Comparison of ENCODE assay signal across 18 cellular contexts in the genomic region with DNA sequence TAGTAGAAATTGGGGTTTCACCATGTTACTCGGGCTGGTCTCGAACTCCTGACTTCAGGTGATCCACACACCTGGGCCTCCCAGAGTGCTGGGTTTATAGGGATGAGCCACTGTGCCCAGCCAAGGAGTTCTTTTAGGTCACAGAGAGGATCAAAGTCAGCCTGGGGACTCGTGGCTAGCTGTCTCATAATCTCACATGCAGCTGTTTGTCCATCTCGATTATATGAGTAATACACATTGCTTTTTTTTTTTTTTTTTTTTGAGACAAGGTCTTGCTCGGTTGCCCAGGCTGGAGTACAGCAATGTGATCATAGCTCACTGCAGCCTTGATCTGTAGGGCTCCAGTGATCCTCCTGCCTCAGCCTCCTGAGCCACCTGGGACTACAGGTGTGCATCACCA. TPM values are rescaled to one million over a fixed set of nuclear protein-coding genes. Genes with fewer than 3 reads are reported as not detected.
DNase-seq lines count a peak whose midpoint lies in the region; ATAC-seq and TF ChIP-seq lines count a peak whose summit lies in the region.
"Had no signal": no experiment of that assay in that cellular context is flagged by ENCODE, and none has a peak within 500 bp of the region (broad histone marks: within the 10 kb centered on the region; RNA-seq: fewer than 3 reads in every experiment).

No MANE protein-coding gene starts in this region.

- peaks cover 5% of the 10 kb centered on the region for H3K36me3 ChIP-seq in upper lobe of right lung

- TF ChIP-seq CTCF in fibroblast of mammary gland (conservative IDR thresholded peaks at IDR 0.05; ENCODE audit: control insufficient read depth, insufficient read depth, low read depth, low read length) (no peak), nephron (IDR thresholded peaks at IDR 0.05; ENCODE audit: unreplicated experiment in 3 of 3) (no peak), upper lobe of right lung (IDR thresholded peaks at IDR 0.05) (no peak)

- intact Hi-C loops in upper lobe of right lung (cut with DNase I), result no loop called here

- H3K4me3 ChIP-seq in fibroblast of mammary gland (ENCODE audit: control insufficient read depth, low read depth, low read length) (no peak overlapping the region), upper lobe of right lung (no peak overlapping the region)
- H3K4me3 ChIP-seq: BLaER1 treated with 17β-estradiol and CSF1 and Interleukin-3, amounts not matched to agents 10 nM and 100 nM had no signal

- H3K36me3 Mint-ChIP-seq in nephron (ENCODE audit: low read depth), result peaks cover 34% of the 10 kb centered on the region
- peaks cover 3% of the 10 kb centered on the region for H3K36me3 Mint-ChIP-seq in activated T-cell treated with anti-CD3 and anti-CD28 coated beads, Interleukin-2, amount 50 U/mL, for 4 hours (ENCODE audit: insufficient read depth)

- H3K9me3 Mint-ChIP-seq in nephron, result no peaks in the 10 kb centered on the region
- no peaks in the 10 kb centered on the region for H3K9me3 Mint-ChIP-seq in activated T-cell treated with anti-CD3 and anti-CD28 coated beads, Interleukin-2, amount 50 U/mL, for 4 hours
- H3K9me3 Mint-ChIP-seq: CD8-positive, alpha-beta T cell; HFFc6 had no signal

- no peak for ATAC-seq in activated T-cell treated with anti-CD3 and anti-CD28 coated beads, Interleukin-2, amount 50 U/mL, for 4 hours
- ATAC-seq in upper lobe of right lung, result no peak
- ATAC-seq: CD8-positive, alpha-beta T cell; HCT116 had no signal

- DNase-seq in ELR (ENCODE audit: low read depth) (peak; percentile 7), RKO (ENCODE audit: low spot score) (peak; percentile 74), fibroblast of mammary gland (ENCODE audit: low read depth) (peak; percentile 21), activated gamma-delta T cell (lab: John Stamatoyannopoulos, UW) (no peak), upper lobe of right lung (no peak)
- no peak for DNase-seq in activated T-cell treated with anti-CD3 and anti-CD28 coated beads, Interleukin-2, amount 50 U/mL, for 4 hours
- DNase-seq in activated CD4-positive, alpha-beta T cell treated with anti-CD3 and anti-CD28 coated beads, Interleukin-2, amount 50 U/mL, for 48 hours, result no peak
- DNase-seq: 8988T; CD8-positive, alpha-beta T cell; GDM1; GOT3; H7; HFFc6; IMR-90 had no signal

- H3K4me1 Mint-ChIP-seq in nephron, result peaks cover 11% of the 10 kb centered on the region
- peaks cover 7% of the 10 kb centered on the region for H3K4me1 Mint-ChIP-seq in activated T-cell treated with anti-CD3 and anti-CD28 coated beads, Interleukin-2, amount 50 U/mL, for 4 hours (ENCODE audit: low read depth)

- no peaks in the 10 kb centered on the region for H3K27me3 Mint-ChIP-seq in nephron (ENCODE audit: low read depth)
- H3K27me3 Mint-ChIP-seq in activated T-cell treated with anti-CD3 and anti-CD28 coated beads, Interleukin-2, amount 50 U/mL, for 4 hours (ENCODE audit: low read depth), result no peaks in the 10 kb centered on the region
- H3K27me3 Mint-ChIP-seq: B cell had no signal

- H3K4me3 Mint-ChIP-seq in nephron, result peak overlapping the region in 2 of 3 experiments; percentile 11 to 40
- no peak overlapping the region for H3K4me3 Mint-ChIP-seq in activated T-cell treated with anti-CD3 and anti-CD28 coated beads, Interleukin-2, amount 50 U/mL, for 4 hours
- H3K4me3 Mint-ChIP-seq: B cell; CD8-positive, alpha-beta T cell; HFFc6 had no signal

- no peaks in the 10 kb centered on the region for H3K27me3 ChIP-seq in upper lobe of right lung
- H3K27me3 ChIP-seq: BLaER1 treated with 17β-estradiol and CSF1 and Interleukin-3, amounts not matched to agents 10 nM and 100 nM had no signal

- H3K27ac ChIP-seq in upper lobe of right lung, result no peak overlapping the region
- H3K27ac ChIP-seq: BLaER1 treated with 17β-estradiol and CSF1 and Interleukin-3, amounts not matched to agents 10 nM and 100 nM had no signal

- H3K4me1 ChIP-seq in upper lobe of right lung, result peaks cover 6% of the 10 kb centered on the region

- H3K27ac Mint-ChIP-seq in nephron, result no peak overlapping the region
- H3K27ac Mint-ChIP-seq: B cell; CD8-positive, alpha-beta T cell; HFFc6 had no signal

- no peaks in the 10 kb centered on the region for H3K9me3 ChIP-seq in upper lobe of right lung
- H3K9me3 ChIP-seq: BLaER1 treated with 17β-estradiol and CSF1 and Interleukin-3, amounts not matched to agents 10 nM and 100 nM had no signal

RNA-seq across cellular contexts. Expression of gene IFT22, which starts 2.2 kb away (rescaled TPM):
- 10 to 100 TPM in 1 of 3 donors, 1 to 10 TPM in 2; 7.7 to 10.7 (median 8.3) TPM for total RNA-seq in activated T-cell treated with anti-CD3 and anti-CD28 coated beads, Interleukin-2, amount 50 U/mL, for 4 hours
- 16.2 TPM for total RNA-seq in upper lobe of right lung

RNA-seq across cellular contexts. Expression of gene COL26A1, which starts 43.3 kb away (rescaled TPM):
- under 1 TPM in 1 of 3 donors, not detected in 2; 0.05 TPM for total RNA-seq in activated T-cell treated with anti-CD3 and anti-CD28 coated beads, Interleukin-2, amount 50 U/mL, for 4 hours
- total RNA-seq in upper lobe of right lung, result 0.58 TPM
- total RNA-seq: B cell; CD8-positive, alpha-beta T cell; HFFc6; IMR-90 had no signal

Comparison
In these comparisons a context has a peak if more than half of its experiments do, and no peak if none do; other contexts are left out.
1. DNase-seq: peak in ELR (single experiment), RKO (single experiment) and fibroblast of mammary gland (single experiment); none in activated T-cell treated with anti-CD3 and anti-CD28 coated beads, Interleukin-2, amount 50 U/mL, for 4 hours (single experiment), activated gamma-delta T cell (single experiment), upper lobe of right lung (single experiment) and activated CD4-positive, alpha-beta T cell treated with anti-CD3 and anti-CD28 coated beads, Interleukin-2, amount 50 U/mL, for 48 hours (0 of 2).